Comparison of ENCODE assay signal across 1 cellular context in genomic region chrX:21153503-21153902, GRCh38.
TF ChIP-seq lines count a peak whose summit lies in the region.

No MANE protein-coding gene starts in this region.

TF ChIP-seq in H1, 55 proteins besides CTCF, POLR2A, EP300 and RAD21 (continued from another document):
- TF ChIP-seq NANOG (IDR thresholded peaks at IDR 0.05; ENCODE audit: insufficient read depth, low read depth, low read length, poor library complexity, severe bottlenecking) (no peak), BCL11A (IDR thresholded peaks at IDR 0.05; ENCODE audit: low read depth in 2 of 2, low read length in 2 of 2) (no peak), BRCA1 (IDR thresholded peaks at IDR 0.05; ENCODE audit: low read depth, low read length) (no peak), PHF8 (conservative IDR thresholded peaks at IDR 0.05; ENCODE audit: low read depth, low read length) (no peak), CHD1 (IDR thresholded peaks at IDR 0.05; ENCODE audit: low read depth, low read length) (no peak), BACH1 (IDR thresholded peaks at IDR 0.05; ENCODE audit: low read length) (no peak), POLR2AphosphoS5 (IDR thresholded peaks at IDR 0.05; ENCODE audit: low read depth, low read length) (no peak), TCF12 (IDR thresholded peaks at IDR 0.05; ENCODE audit: low read depth, low read length) (no peak), RBBP5 (IDR thresholded peaks at IDR 0.05; ENCODE audit: borderline replicate concordance, low read depth, low read length) (no peak), SP4 (IDR thresholded peaks at IDR 0.05; ENCODE audit: low read length) (no peak), KDM4A (IDR thresholded peaks at IDR 0.05; ENCODE audit: low read depth, low read length, severe bottlenecking) (no peak)
TF ChIP-seq in H1: peak in this region for 0.
